27 cellular contexts compared by ENCODE assay signal in the genomic region with DNA sequence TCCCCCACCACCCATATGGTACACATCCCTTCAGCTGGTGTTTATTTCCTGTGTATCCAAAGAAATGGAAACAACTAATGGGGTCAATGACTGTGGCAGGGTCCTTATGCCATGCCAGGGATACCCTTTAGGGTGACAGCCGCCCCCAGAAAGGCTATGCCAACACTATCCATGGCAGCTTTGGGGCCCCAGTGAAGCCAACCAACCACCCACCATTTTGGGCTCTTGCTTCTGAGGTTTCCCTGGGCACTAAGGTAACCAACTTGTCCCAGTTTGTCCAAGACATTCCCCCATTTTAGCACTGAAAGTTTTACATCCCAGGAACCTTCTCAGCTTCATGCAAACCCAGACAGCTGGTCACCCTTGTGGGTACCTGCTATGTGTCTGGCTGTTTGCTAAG.
"Had no signal": no experiment of that assay in that cellular context is flagged by ENCODE, and none has a peak within 500 bp of the region (broad histone marks: within the 10 kb centered on the region; RNA-seq: fewer than 3 reads in every experiment).

No MANE protein-coding gene starts in this region.

- DNase-seq: colonic mucosa; cortex of kidney; dermis blood vessel endothelial cell; dorsolateral prefrontal cortex; effector CD4-positive, alpha-beta T cell; effector CD8-positive, alpha-beta T cell; effector memory CD4-positive, alpha-beta T cell; effector memory CD8-positive, alpha-beta T cell; endodermal cell; erythroblast; esophagus squamous epithelium; foreskin fibroblast; foreskin keratinocyte; foreskin melanocyte; gastrocnemius medialis; glutamatergic neuron; heart left ventricle; heart right ventricle had no signal

- H3K79me2 ChIP-seq: hepatocyte had no signal

- ATAC-seq: effector memory CD8-positive, alpha-beta T cell; esophagus mucosa; foreskin keratinocyte; gastrocnemius medialis; gastroesophageal sphincter; heart left ventricle; heart right ventricle had no signal

- H3K4me2 ChIP-seq: hepatocyte had no signal

- FAIRE-seq: colon, endometrium, endothelial cell of umbilical vein, frontal cortex had no signal

- H3K4me1 ChIP-seq: colonic mucosa, esophagus squamous epithelium, foreskin keratinocyte, gastroesophageal sphincter, heart left ventricle, heart right ventricle had no signal

- H2AFZ ChIP-seq: hepatocyte had no signal

- H3K36me3 ChIP-seq: colonic mucosa, esophagus squamous epithelium, gastrocnemius medialis, gastroesophageal sphincter, heart left ventricle, heart right ventricle had no signal

- H3K4me3 ChIP-seq: colonic mucosa, coronary artery, dorsolateral prefrontal cortex, esophagus squamous epithelium, gastrocnemius medialis, gastroesophageal sphincter, heart left ventricle, heart right ventricle, hepatocyte had no signal

- H3K9me3 ChIP-seq: colonic mucosa, esophagus squamous epithelium, gastrocnemius medialis, gastroesophageal sphincter, heart left ventricle, heart right ventricle had no signal

- H3K27ac ChIP-seq: colonic mucosa, coronary artery, dorsolateral prefrontal cortex, epithelial cell of prostate, esophagus squamous epithelium, foreskin keratinocyte, gastrocnemius medialis, gastroesophageal sphincter, heart left ventricle, heart right ventricle, hepatocyte had no signal

- H3K27me3 ChIP-seq: colonic mucosa, dorsolateral prefrontal cortex, esophagus squamous epithelium, foreskin keratinocyte, gastrocnemius medialis, gastroesophageal sphincter, hepatocyte had no signal
